Comparison of ENCODE assay signal across 1 cellular context in genomic region chr20:33053291-33054106, GRCh38.
TF ChIP-seq lines count a peak whose summit lies in the region.

BPIFB3 (plus strand) TSS chr20:33053903; CDS start chr20:33055436, 1,533 bp downstream.

TF ChIP-seq in H1, 55 proteins besides CTCF, POLR2A, EP300 and RAD21:
- TF ChIP-seq YY1 (IDR thresholded peaks at IDR 0.05; ENCODE audit: low read depth, low read length): no peak
- TF ChIP-seq NRF1 (IDR thresholded peaks at IDR 0.05; ENCODE audit: low read depth, low read length): no peak
- TF ChIP-seq RXRA (IDR thresholded peaks at IDR 0.05; ENCODE audit: insufficient read depth, low read depth, low read length): no peak
- TF ChIP-seq BCL11A (IDR thresholded peaks at IDR 0.05; ENCODE audit: low read depth in 2 of 2, low read length in 2 of 2): no peak
- no peak for TF ChIP-seq HDAC2 (IDR thresholded peaks at IDR 0.05; ENCODE audit: borderline replicate concordance in 1 of 2, low read depth in 2 of 2, low read length in 2 of 2)
- TF ChIP-seq ATF3 (IDR thresholded peaks at IDR 0.05; ENCODE audit: insufficient read depth, low read depth, low read length): no peak
- TF ChIP-seq, protein P1, sequence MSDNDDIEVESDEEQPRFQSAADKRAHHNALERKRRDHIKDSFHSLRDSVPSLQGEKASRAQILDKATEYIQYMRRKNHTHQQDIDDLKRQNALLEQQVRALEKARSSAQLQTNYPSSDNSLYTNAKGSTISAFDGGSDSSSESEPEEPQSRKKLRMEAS (IDR thresholded peaks at IDR 0.05): no peak
- TF ChIP-seq KDM4A (IDR thresholded peaks at IDR 0.05; ENCODE audit: low read depth, low read length, severe bottlenecking): no peak
- TF ChIP-seq GTF2F1 (IDR thresholded peaks at IDR 0.05; ENCODE audit: borderline replicate concordance, low read depth, low read length): no peak
- no peak for TF ChIP-seq FOSL1 (IDR thresholded peaks at IDR 0.05; ENCODE audit: insufficient read depth, low read depth, low read length)
- TF ChIP-seq NANOG (IDR thresholded peaks at IDR 0.05; ENCODE audit: insufficient read depth, low read depth, low read length, poor library complexity, severe bottlenecking): no peak
- TF ChIP-seq EZH2 (IDR thresholded peaks at IDR 0.05; ENCODE audit: low read depth, low read length, severe bottlenecking): no peak
- TF ChIP-seq CBX8 (IDR thresholded peaks at IDR 0.05; ENCODE audit: borderline replicate concordance, low read depth, low read length): no peak
- no peak for TF ChIP-seq PHF8 (conservative IDR thresholded peaks at IDR 0.05; ENCODE audit: low read depth, low read length)
- no peak for TF ChIP-seq SAP30 (IDR thresholded peaks at IDR 0.05; ENCODE audit: insufficient read depth, insufficient replicate concordance, low read length)
- no peak for TF ChIP-seq CEBPB (IDR thresholded peaks at IDR 0.05; ENCODE audit: low read depth, low read length)
- TF ChIP-seq, protein P2, sequence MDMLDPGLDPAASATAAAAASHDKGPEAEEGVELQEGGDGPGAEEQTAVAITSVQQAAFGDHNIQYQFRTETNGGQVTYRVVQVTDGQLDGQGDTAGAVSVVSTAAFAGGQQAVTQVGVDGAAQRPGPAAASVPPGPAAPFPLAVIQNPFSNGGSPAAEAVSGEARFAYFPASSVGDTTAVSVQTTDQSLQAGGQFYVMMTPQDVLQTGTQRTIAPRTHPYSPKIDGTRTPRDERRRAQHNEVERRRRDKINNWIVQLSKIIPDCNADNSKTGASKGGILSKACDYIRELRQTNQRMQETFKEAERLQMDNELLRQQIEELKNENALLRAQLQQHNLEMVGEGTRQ (IDR thresholded peaks at IDR 0.05; ENCODE audit: low read length): no peak
- TF ChIP-seq RBBP5 (IDR thresholded peaks at IDR 0.05; ENCODE audit: borderline replicate concordance, low read depth, low read length): no peak
- TF ChIP-seq CBX5 (IDR thresholded peaks at IDR 0.05; ENCODE audit: low read depth, low read length): no peak
